Comparison of ENCODE assay signal across 1 cellular context in genomic region chr3:67362686-67363085, GRCh38.
TF ChIP-seq lines count a peak whose summit lies in the region.

No MANE protein-coding gene starts in this region.

TF ChIP-seq in K562, 482 proteins besides CTCF, POLR2A, EP300 and RAD21 (continued from another document):
- TF ChIP-seq PATZ1 (CRISPR knock-in tag; IDR thresholded peaks at IDR 0.05; ENCODE audit: borderline replicate concordance) (no peak), HLTF (IDR thresholded peaks at IDR 0.05) (no peak), ZBED1 (IDR thresholded peaks at IDR 0.05) (no peak), NFIC (IDR thresholded peaks at IDR 0.05) (0 out of 2 replicates have a peak, but pooled peaks have one; percentile 45), GABPB1 (CRISPR knock-in tag; IDR thresholded peaks at IDR 0.05) (no peak), ZNF140 (CRISPR knock-in tag; IDR thresholded peaks at IDR 0.05) (no peak), MEF2A (IDR thresholded peaks at IDR 0.05; ENCODE audit: control insufficient read depth, low read depth, low read length) (no peak), FOS (IDR thresholded peaks at IDR 0.05; ENCODE audit: extremely low read depth, insufficient read length) (peak; percentile 29), U2AF2 (optimal IDR thresholded peaks at IDR 0.05; ENCODE audit: low read depth, low read length) (no peak), MAZ (CRISPR knock-in tag; conservative IDR thresholded peaks at IDR 0.05 in 1 of 2, IDR thresholded peaks at IDR 0.05 in 1 of 2) (no peak), ZFP36 (IDR thresholded peaks at IDR 0.05; ENCODE audit: low read depth, low read length, partially characterized antibody) (no peak), TCF3 (CRISPR knock-in tag; IDR thresholded peaks at IDR 0.05) (peak; percentile 70), FOSL1 (tag; conservative IDR thresholded peaks at IDR 0.05) (peak; percentile 81), MAX (CRISPR knock-in tag; IDR thresholded peaks at IDR 0.05) (no peak), ZNF764 (CRISPR knock-in tag; IDR thresholded peaks at IDR 0.05; ENCODE audit: low read depth) (no peak), SLC30A9 (CRISPR knock-in tag; IDR thresholded peaks at IDR 0.05) (no peak), MEIS2 (IDR thresholded peaks at IDR 0.05; ENCODE audit: partially characterized antibody) (peak; percentile 81), STAT5A (IDR thresholded peaks at IDR 0.05; ENCODE audit: borderline replicate concordance, low read length) (peak; percentile 54; the same call in 1 of the 2 replicates), POLR2AphosphoS5 (IDR thresholded peaks at IDR 0.05; ENCODE audit: control insufficient read depth, insufficient read depth, low read depth, low read length) (peak; percentile 53; the same call in 1 of the 2 replicates), CXXC5 (CRISPR knock-in tag; IDR thresholded peaks at IDR 0.05) (0 out of 2 replicates have a peak, but pooled peaks have one; percentile 15), HDAC2 (IDR thresholded peaks at IDR 0.05) (no peak), TCFL5 (CRISPR knock-in tag; conservative IDR thresholded peaks at IDR 0.05) (no peak), KAT2B (IDR thresholded peaks at IDR 0.05; ENCODE audit: low read depth, low read length) (no peak), HEY1 (CRISPR knock-in tag; IDR thresholded peaks at IDR 0.05; ENCODE audit: borderline replicate concordance) (no peak), NCOR1 (IDR thresholded peaks at IDR 0.05) (peak; percentile 52), PTTG1 (tag; IDR thresholded peaks at IDR 0.05; ENCODE audit: low read depth) (no peak), VEZF1 (CRISPR knock-in tag; IDR thresholded peaks at IDR 0.05) (no peak; the same call in 1 of the 2 replicates), COPS2 (conservative IDR thresholded peaks at IDR 0.05) (no peak), KLF16 (IDR thresholded peaks at IDR 0.05) (peak; percentile 46; the same call in 1 of the 2 replicates), JUND (IDR thresholded peaks at IDR 0.05; ENCODE audit: borderline replicate concordance, low read depth, low read length) (peak; percentile 86), JUND (tag; IDR thresholded peaks at IDR 0.05; ENCODE audit: borderline replicate concordance, low read depth, low read length) (peak; percentile 82; the same call in 2 of the 3 replicates), NBN (IDR thresholded peaks at IDR 0.05; ENCODE audit: low read depth) (no peak), MTA2 (IDR thresholded peaks at IDR 0.05; ENCODE audit: low read depth) (0 out of 2 replicates have a peak, but pooled peaks have one; percentile 16), CREM (IDR thresholded peaks at IDR 0.05; ENCODE audit: low read depth) (0 out of 2 replicates have a peak, but pooled peaks have one; percentile 39), ZNF75A (CRISPR knock-in tag; IDR thresholded peaks at IDR 0.05) (no peak)
